1 cellular context compared by ENCODE assay signal in genomic region chr12:100576311-100577036, GRCh38.
TF ChIP-seq lines count a peak whose summit lies in the region.

No MANE protein-coding gene starts in this region.

TF ChIP-seq in HepG2, 621 proteins besides CTCF, POLR2A, EP300 and RAD21:
- TF ChIP-seq THYN1 (CRISPR knock-in tag; IDR thresholded peaks at IDR 0.05; ENCODE audit: borderline replicate concordance, low read depth), result no peak
- TF ChIP-seq ATF7 (IDR thresholded peaks at IDR 0.05), result 0 out of 2 replicates have a peak, but pooled peaks have one; percentile 33
- TF ChIP-seq ATF7 (CRISPR knock-in tag; IDR thresholded peaks at IDR 0.05), result no peak
- peak; percentile 64 for TF ChIP-seq CREB1 (IDR thresholded peaks at IDR 0.05)
- TF ChIP-seq CREB1 (CRISPR knock-in tag; IDR thresholded peaks at IDR 0.05), result no peak
